ENCODE assay signal across 17 cellular contexts in the genomic region with DNA sequence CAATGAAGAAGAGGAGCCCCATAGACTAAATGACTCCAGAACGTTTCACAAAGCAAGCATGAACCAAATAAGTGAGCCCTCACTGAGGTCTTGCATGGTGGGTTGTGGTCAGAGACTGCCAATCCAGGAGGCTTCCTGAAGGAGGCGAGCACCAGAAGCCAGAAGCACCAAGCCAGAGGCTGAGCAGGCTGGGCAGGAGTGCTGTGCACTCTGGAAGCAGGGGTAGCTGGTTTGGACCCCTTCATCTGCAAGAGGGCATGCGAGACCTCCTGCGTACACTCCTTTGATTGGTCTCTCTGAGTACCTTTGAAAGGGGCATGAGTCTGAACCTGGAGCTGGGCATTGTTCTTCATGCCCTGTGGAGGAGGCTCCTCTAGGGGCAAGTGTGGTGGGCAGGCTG.
DNase-seq lines count a peak whose midpoint lies in the region; ATAC-seq, FAIRE-seq and TF ChIP-seq lines count a peak whose summit lies in the region.
"Had no signal": no experiment of that assay in that cellular context is flagged by ENCODE, and none has a peak within 500 bp of the region (broad histone marks: within the 10 kb centered on the region; RNA-seq: fewer than 3 reads in every experiment).

No MANE protein-coding gene starts in this region.

- no peak for TF ChIP-seq EP300 in H1 (IDR thresholded peaks at IDR 0.05; ENCODE audit: borderline replicate concordance in 1 of 2, low read depth in 2 of 2, low read length in 2 of 2)

- FAIRE-seq in H1 (lab: Jason Lieb, UNC), result no peak
- FAIRE-seq: A549, GM12891 had no signal

- peak overlapping the region; percentile 53 for H3K27ac ChIP-seq in PC-9
- H3K27ac ChIP-seq in H1 (ENCODE audit: low read depth, low read length), result no peak overlapping the region
- H3K27ac ChIP-seq: A549, C4-2B had no signal

- DNase-seq in PC-9, result no peak
- no peak for DNase-seq in H1 (ENCODE audit: low read depth in 1 of 2, low spot score in 2 of 2)
- DNase-seq in nephron progenitor cell, result no peak
- DNase-seq in erythroblast (lab: John Stamatoyannopoulos, UW), result no peak
- DNase-seq in activated gamma-delta T cell (lab: John Stamatoyannopoulos, UW), result no peak
- DNase-seq in SK-N-DZ (ENCODE audit: low spot score), result no peak
- DNase-seq: BE2C; Caco-2; CD8-positive, alpha-beta T cell; DMS53; H9 had no signal

- no peak overlapping the region for H2BK20ac ChIP-seq in H1 (ENCODE audit: low read length)

- H2BK5ac ChIP-seq in H1 (ENCODE audit: low read depth, low read length), result no peak overlapping the region

- peaks cover 65% of the 10 kb centered on the region for H3K4me1 ChIP-seq in PC-9 (replicated peaks; ENCODE audit: insufficient read depth)
- peaks cover 5 to 10% (median 9%) of the 10 kb centered on the region in 4 experiments for H3K4me1 ChIP-seq in H1 (replicated peaks in 1 of 4; ENCODE audit: control insufficient read depth in 3 of 4, insufficient read depth in 4 of 4, low read length in 3 of 4)
- H3K4me1 ChIP-seq: A549, BE2C, Caco-2 had no signal

- ATAC-seq in GM21515 (IDR thresholded peaks at IDR 0.05; ENCODE audit: unreplicated experiment), result no peak
- ATAC-seq: A549; CD8-positive, alpha-beta T cell; GM23338 had no signal

- no peak overlapping the region for H3K56ac ChIP-seq in H1 (replicated peaks; ENCODE audit: insufficient read length, low read depth, low read length)

- peak overlapping the region; percentile 39 for H3K27ac Mint-ChIP-seq in nephron progenitor cell
- H3K27ac Mint-ChIP-seq: GM23338, IgD-negative memory B cell had no signal

- intact Hi-C loops in PC-9 (cut with micrococcal nuclease; ENCODE audit: unreplicated experiment), result no loop called here

- H4K91ac ChIP-seq in H1 (replicated peaks; ENCODE audit: insufficient read length, low read length), result no peak overlapping the region

- H3K36me3 Mint-ChIP-seq in nephron progenitor cell (ENCODE audit: low read depth), result no peaks in the 10 kb centered on the region
- H3K36me3 Mint-ChIP-seq: CD8-positive, alpha-beta T cell; IgD-negative memory B cell had no signal

- H3K14ac ChIP-seq in H1 (ENCODE audit: insufficient read length), result no peak overlapping the region

- H4K5ac ChIP-seq in H1 (ENCODE audit: insufficient read length, low read depth, low read length), result no peak overlapping the region

- peaks cover 28% of the 10 kb centered on the region for H3K27me3 Mint-ChIP-seq in nephron progenitor cell (ENCODE audit: low read depth, poor library complexity)

- CTCF ChIA-PET in PC-9 (lab: Charles Lee), result no interaction called here
- CTCF ChIA-PET in H1 (lab: Charles Lee; ENCODE audit: partially characterized antibody), result interaction anchor here (0.9 to 4.5 kb wide), 2 partner anchors 15 to 93 kb away, joined by 3 to 25 read pairs; no protein-coding TSS in a partner anchor

- peaks cover 48% of the 10 kb centered on the region for H3F3A ChIP-seq in PC-9 (ENCODE audit: insufficient read depth, low read depth)

- no peak overlapping the region for H2BK120ac ChIP-seq in H1 (replicated peaks; ENCODE audit: low read depth, low read length)

- peak overlapping the region; percentile 97; the same call in 1 of the 2 replicates for H2BK15ac ChIP-seq in H1 (ENCODE audit: low read length)

- POLR2A ChIA-PET in PC-9 (lab: Charles Lee; ENCODE audit: unreplicated experiment) (no interaction called here), H1 (lab: Charles Lee; ENCODE audit: partially characterized antibody) (interaction anchor here (0.8 kb wide), 1 partner anchor 25 kb away, joined by 3 read pairs; no protein-coding TSS in a partner anchor)

- H3K23ac ChIP-seq in H1 (ENCODE audit: insufficient read length), result no peak overlapping the region

- no peak overlapping the region for H3K18ac ChIP-seq in H1 (ENCODE audit: extremely low read depth, low read length)

- no peak for TF ChIP-seq RAD21 in H1 (IDR thresholded peaks at IDR 0.05 in 1 of 2, conservative IDR thresholded peaks at IDR 0.05 in 1 of 2; ENCODE audit: low read depth in 2 of 2, low read length in 2 of 2)

- H2BK12ac ChIP-seq in H1 (ENCODE audit: low read depth, low read length), result no peak overlapping the region

- H3K4me2 ChIP-seq in PC-9 (peak overlapping the region; percentile 27), H1 (ENCODE audit: insufficient read depth in 1 of 2, low read depth in 2 of 2, low read length in 2 of 2) (no peak overlapping the region)
- H3K4me2 ChIP-seq: A549, GM23338 had no signal

- 86% methylated on average over 4 of the region's 4 CpGs; no CpG with 5 or more reads in 1 of the 2 experiments for WGBS in H1 (ENCODE audit: extremely low coverage in 1 of 2, insufficient coverage in 1 of 2, insufficient read length in 1 of 2, insufficient replicate concordance in 2 of 2, low coverage in 1 of 2, low lambda C conversion rate in 2 of 2, missing lambda C conversion rate in 1 of 2), 2 experiments

- no peaks in the 10 kb centered on the region for H3K27me3 ChIP-seq in PC-9 (ENCODE audit: insufficient read depth, low read depth)
- H3K27me3 ChIP-seq in H1 (replicated peaks in 1 of 4; ENCODE audit: control insufficient read depth in 3 of 4, extremely low read depth in 1 of 4, insufficient read depth in 3 of 4, low read length in 3 of 4), result no peaks in the 10 kb centered on the region
- H3K27me3 ChIP-seq: BE2C had no signal

- no peaks in the 10 kb centered on the region for H3K36me3 ChIP-seq in PC-9 (ENCODE audit: low read depth)
- no peaks in the 10 kb centered on the region for H3K36me3 ChIP-seq in H1 (ENCODE audit: control insufficient read depth in 2 of 4, insufficient read depth in 4 of 4, low read length in 3 of 4)
- H3K36me3 ChIP-seq: BE2C had no signal

- no peak for TF ChIP-seq POLR2A in H1 (IDR thresholded peaks at IDR 0.05; ENCODE audit: control extremely low read depth in 1 of 2, low read depth in 2 of 2, low read length in 2 of 2)
- TF ChIP-seq POLR2A in erythroblast (IDR thresholded peaks at IDR 0.05; ENCODE audit: low read length), result no peak

- H3K4ac ChIP-seq in H1 (replicated peaks; ENCODE audit: insufficient read length, low read depth, low read length), result no peak overlapping the region

- H3K79me2 ChIP-seq in PC-9 (ENCODE audit: low read depth), result peaks cover 4% of the 10 kb centered on the region; the same call in 1 of the 2 replicates
- H3K79me2 ChIP-seq in H1 (ENCODE audit: control insufficient read depth in 1 of 2, insufficient read depth in 2 of 2, low read length in 2 of 2), result no peaks in the 10 kb centered on the region

- no TSS peak for BruUV-seq in PC-9 (replicated peaks; lab: Mats Ljungman, UMichigan)

- H3K9me3 ChIP-seq in PC-9 (ENCODE audit: insufficient read depth, low read depth) (no peaks in the 10 kb centered on the region), H1 (ENCODE audit: insufficient read depth in 2 of 2, low read depth in 1 of 2, low read length in 1 of 2) (no peaks in the 10 kb centered on the region)
- H3K9me3 ChIP-seq: A549, BE2C, Caco-2 had no signal

- H3K9me2 ChIP-seq in PC-9 (ENCODE audit: insufficient read depth), result no peaks in the 10 kb centered on the region

- TF ChIP-seq CTCF in PC-9 (conservative IDR thresholded peaks at IDR 0.05) (no peak), H1 (IDR thresholded peaks at IDR 0.05; ENCODE audit: control extremely low read depth in 1 of 3, insufficient read depth in 1 of 3, low read depth in 1 of 3, low read length in 3 of 3) (no peak), nephron progenitor cell (IDR thresholded peaks at IDR 0.05) (no peak)

- H3K4me3 ChIP-seq in PC-9 (no peak overlapping the region), H1 (ENCODE audit: extremely low read depth in 1 of 4, insufficient read depth in 2 of 4, low read depth in 3 of 4, low read length in 4 of 4) (no peak overlapping the region)
- H3K4me3 ChIP-seq: A549, GM23338 had no signal

- H4K20me1 ChIP-seq in PC-9 (ENCODE audit: insufficient read depth) (no peaks in the 10 kb centered on the region), H1 (replicated peaks in 1 of 2; ENCODE audit: control insufficient read depth in 1 of 2, insufficient read depth in 2 of 2, low read length in 2 of 2) (no peaks in the 10 kb centered on the region)

- H2AFZ ChIP-seq in PC-9 (no peak overlapping the region), H1 (ENCODE audit: low read length) (no peak overlapping the region)
- H2AFZ ChIP-seq: GM23338 had no signal

- H3K4me1 Mint-ChIP-seq in nephron progenitor cell, result peaks cover 40% of the 10 kb centered on the region
- H3K4me1 Mint-ChIP-seq: IgD-negative memory B cell had no signal

- no peaks in the 10 kb centered on the region for H3K9me3 Mint-ChIP-seq in nephron progenitor cell
- H3K9me3 Mint-ChIP-seq: CD8-positive, alpha-beta T cell; GM23338; H9; IgD-negative memory B cell had no signal

- H3K4me3 Mint-ChIP-seq in nephron progenitor cell, result no peak overlapping the region
- H3K4me3 Mint-ChIP-seq: CD8-positive, alpha-beta T cell; GM23338; H9; IgD-negative memory B cell had no signal

- H3K9ac ChIP-seq in H1 (replicated peaks in 1 of 4; ENCODE audit: extremely low read depth in 1 of 4, low read depth in 3 of 4, low read length in 3 of 4), result no peak overlapping the region

- no peaks in the 10 kb centered on the region for H3K79me1 ChIP-seq in H1 (ENCODE audit: low read depth, low read length)

- no peaks in the 10 kb centered on the region; the same call in 1 of the 2 replicates for H3K23me2 ChIP-seq in H1 (ENCODE audit: low read depth, low read length)

- H2AK5ac ChIP-seq in H1 (ENCODE audit: low read depth, low read length), result no peak overlapping the region

- H4K8ac ChIP-seq in H1 (ENCODE audit: extremely low read depth, insufficient read depth, low read length), result no peak overlapping the region

TF ChIP-seq in H1, 55 proteins besides CTCF, POLR2A, EP300 and RAD21:
- TF ChIP-seq RBBP5 (IDR thresholded peaks at IDR 0.05; ENCODE audit: borderline replicate concordance, low read depth, low read length), result no peak
- TF ChIP-seq POLR2AphosphoS5 (IDR thresholded peaks at IDR 0.05; ENCODE audit: low read depth, low read length), result no peak
- no peak for TF ChIP-seq GTF2F1 (IDR thresholded peaks at IDR 0.05; ENCODE audit: borderline replicate concordance, low read depth, low read length)
- TF ChIP-seq SP1 (IDR thresholded peaks at IDR 0.05; ENCODE audit: low read depth, low read length), result no peak
